8 cellular contexts compared by ENCODE assay signal in genomic region chr1:161201828-161202712, GRCh38. TPM values are rescaled to one million over a fixed set of nuclear protein-coding genes. Genes with fewer than 3 reads are reported as not detected.
DNase-seq lines count a peak whose midpoint lies in the region; ATAC-seq and TF ChIP-seq lines count a peak whose summit lies in the region.

Gene NDUFS2, plus strand, starts transcription at chr1:161202367. Its CDS starts 19 bp downstream, at chr1:161202386.

- H3K4me1 Mint-ChIP-seq in CD14-positive monocyte: peaks cover 49% of the 10 kb centered on the region
- peaks cover 75% of the 10 kb centered on the region for H3K4me1 Mint-ChIP-seq in activated CD4-positive, alpha-beta T cell treated with anti-CD3 and anti-CD28 coated beads, Interleukin-2, amount 10 ng/mL, durations not matched to agents 7 days and 5 days

- CTCF ChIA-PET in activated CD4-positive, alpha-beta T cell treated with anti-CD3 and anti-CD28 coated beads, Interleukin-2, amount 10 ng/mL, durations not matched to agents 7 days and 5 days (lab: Charles Lee): interaction anchor here (0.9 to 3.1 kb wide), 17 partner anchors 9 to 188 kb away, joined by 3 to 36 read pairs (median 5); partner anchors contain the start of genes PPOX and TOMM40L

- intact Hi-C loops in CD14-positive monocyte (cut with micrococcal nuclease): loop anchor here in 1 of 2 donors (5.0 kb wide), 1 partner anchor 185 kb away; no protein-coding TSS in a partner anchor
- intact Hi-C loops in left colon (cut with DNase I, micrococcal nuclease): no loop called here

- no peak for TF ChIP-seq CTCF in CD14-positive monocyte (IDR thresholded peaks at IDR 0.05)

- peak; percentile 99 for ATAC-seq in GM19351 (IDR thresholded peaks at IDR 0.05; ENCODE audit: unreplicated experiment)
- peak; percentile 98 for ATAC-seq in HG03521 (IDR thresholded peaks at IDR 0.05; ENCODE audit: unreplicated experiment)
- ATAC-seq in left colon: peak; percentile 96

- DNase-seq in CD14-positive monocyte (ENCODE audit: low spot score) (peak; percentile 98), NCI-H69 (lab: John Stamatoyannopoulos, UW) (peak; percentile 100), cortex of kidney (lab: John Stamatoyannopoulos, UW) (peak; percentile 25), left colon (peak; percentile 98 to 99)
- peak; percentile 98 for DNase-seq in activated CD4-positive, alpha-beta T cell treated with anti-CD3 and anti-CD28 coated beads, Interleukin-2, amount 10 ng/mL, durations not matched to agents 7 days and 5 days
- peak; percentile 97 for DNase-seq in stimulated activated CD4-positive, alpha-beta T cell treated with anti-CD3 and anti-CD28 coated beads, Interleukin-1b, Interleukin-23, amount 100 ng/mL, for 48 hours

- peaks cover 0 to 2% (median 0%) of the 10 kb centered on the region in 7 donors for H3K9me3 Mint-ChIP-seq in CD14-positive monocyte
- H3K9me3 Mint-ChIP-seq in activated CD4-positive, alpha-beta T cell treated with anti-CD3 and anti-CD28 coated beads, Interleukin-2, amount 10 ng/mL, durations not matched to agents 7 days and 5 days: no peaks in the 10 kb centered on the region

- H3K27ac Mint-ChIP-seq in CD14-positive monocyte: peak within 1 kb of the TSS; percentile 93 to 98 (median 97)
- peak within 1 kb of the TSS; percentile 98 for H3K27ac Mint-ChIP-seq in activated CD4-positive, alpha-beta T cell treated with anti-CD3 and anti-CD28 coated beads, Interleukin-2, amount 10 ng/mL, durations not matched to agents 7 days and 5 days

- peak within 1 kb of the TSS; percentile 84 to 93 for H3K4me3 Mint-ChIP-seq in CD14-positive monocyte
- H3K4me3 Mint-ChIP-seq in activated CD4-positive, alpha-beta T cell treated with anti-CD3 and anti-CD28 coated beads, Interleukin-2, amount 10 ng/mL, durations not matched to agents 7 days and 5 days: peak within 1 kb of the TSS; percentile 96

- H3K27me3 Mint-ChIP-seq in CD14-positive monocyte (ENCODE audit: low read depth in 3 of 3): peaks cover 0 to 1% (median 0%) of the 10 kb centered on the region in 3 donors
- no peaks in the 10 kb centered on the region for H3K27me3 Mint-ChIP-seq in activated CD4-positive, alpha-beta T cell treated with anti-CD3 and anti-CD28 coated beads, Interleukin-2, amount 10 ng/mL, durations not matched to agents 7 days and 5 days

- POLR2A ChIA-PET in activated CD4-positive, alpha-beta T cell treated with anti-CD3 and anti-CD28 coated beads, Interleukin-2, amount 10 ng/mL, durations not matched to agents 7 days and 5 days (lab: Charles Lee): interaction anchor here (0.6 to 1.5 kb wide), 2 partner anchors 9 to 24 kb away, joined by 3 to 6 read pairs; partner anchors contain the start of gene TOMM40L

- H3K36me3 Mint-ChIP-seq in CD14-positive monocyte: peaks cover 26 to 37% of the 10 kb centered on the region in 2 donors
- H3K36me3 Mint-ChIP-seq in activated CD4-positive, alpha-beta T cell treated with anti-CD3 and anti-CD28 coated beads, Interleukin-2, amount 10 ng/mL, durations not matched to agents 7 days and 5 days (ENCODE audit: low read depth): peaks cover 39% of the 10 kb centered on the region

RNA-seq across cellular contexts. Expression of gene NDUFS2, which starts in this region (rescaled TPM):
- 100 to 1,000 TPM; 101 to 119 TPM for polyA plus RNA-seq in CD14-positive monocyte
- total RNA-seq in activated CD4-positive, alpha-beta T cell treated with anti-CD3 and anti-CD28 coated beads, Interleukin-2, amount 10 ng/mL, durations not matched to agents 7 days and 5 days: 10 to 100 TPM; 74.2 to 82.1 TPM
- total RNA-seq in left colon: 100 to 1,000 TPM; 154 to 188 TPM

Comparison
In these comparisons a context has a peak if more than half of its experiments do, and no peak if none do; other contexts are left out.
1. Peak in every context shown above with its lines: DNase-seq and ATAC-seq.
2. DNase-seq: peak in every context shown above with its lines; median percentile 100 in NCI-H69; 98 in left colon; 98 in CD14-positive monocyte; 98 in activated CD4-positive, alpha-beta T cell treated with anti-CD3 and anti-CD28 coated beads, Interleukin-2, amount 10 ng/mL, durations not matched to agents 7 days and 5 days; 97 in stimulated activated CD4-positive, alpha-beta T cell treated with anti-CD3 and anti-CD28 coated beads, Interleukin-1b, Interleukin-23, amount 100 ng/mL, for 48 hours; 25 in cortex of kidney.